ENCODE assay signal across 1 cellular context in genomic region chr7:149261829-149262617, GRCh38.
A peak's percentile ranks its signal among the peaks of the same experiment; 100 is the strongest.
TF ChIP-seq lines count a peak whose summit lies in the region.

TSS of gene ZNF783 (plus strand) at chr7:149262196. CDS start at chr7:149262334, 138 bp downstream.

TF ChIP-seq in GM12878, 131 proteins besides CTCF, POLR2A, EP300 and RAD21 (continued from another document and continues in another):
- no peak for TF ChIP-seq PRDM15 (CRISPR knock-in tag; IDR thresholded peaks at IDR 0.05)
- peak; percentile 82 for TF ChIP-seq GATAD2B (conservative IDR thresholded peaks at IDR 0.05; ENCODE audit: low read depth)
- peak; percentile 95 for TF ChIP-seq SMARCA5 (IDR thresholded peaks at IDR 0.05)
- no peak for TF ChIP-seq ASH2L (IDR thresholded peaks at IDR 0.05; ENCODE audit: borderline replicate concordance, low read depth)
- TF ChIP-seq SREBF2 (IDR thresholded peaks at IDR 0.05; ENCODE audit: low read length): no peak
- peak; percentile 13; the same call in 1 of the 2 replicates for TF ChIP-seq ATF3 (IDR thresholded peaks at IDR 0.05; ENCODE audit: borderline replicate concordance, extremely low read depth, low read depth, low read length)
- TF ChIP-seq, protein P1, sequence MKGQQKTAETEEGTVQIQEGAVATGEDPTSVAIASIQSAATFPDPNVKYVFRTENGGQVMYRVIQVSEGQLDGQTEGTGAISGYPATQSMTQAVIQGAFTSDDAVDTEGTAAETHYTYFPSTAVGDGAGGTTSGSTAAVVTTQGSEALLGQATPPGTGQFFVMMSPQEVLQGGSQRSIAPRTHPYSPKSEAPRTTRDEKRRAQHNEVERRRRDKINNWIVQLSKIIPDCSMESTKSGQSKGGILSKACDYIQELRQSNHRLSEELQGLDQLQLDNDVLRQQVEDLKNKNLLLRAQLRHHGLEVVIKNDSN (IDR thresholded peaks at IDR 0.05; ENCODE audit: borderline replicate concordance, extremely low read length, insufficient read depth, low read depth, low read length): peak; percentile 83
- TF ChIP-seq ZNF217 (IDR thresholded peaks at IDR 0.05): 0 out of 2 replicates have a peak, but pooled peaks have one; percentile 46
- TF ChIP-seq MLLT1 (IDR thresholded peaks at IDR 0.05): no peak
- peak; percentile 79 for TF ChIP-seq MYC (IDR thresholded peaks at IDR 0.05; ENCODE audit: insufficient read depth, insufficient read length, insufficient replicate concordance, low read length, severe bottlenecking)
- no peak for TF ChIP-seq FOS (IDR thresholded peaks at IDR 0.05; ENCODE audit: borderline replicate concordance, extremely low read depth, insufficient read length)
- no peak for TF ChIP-seq CBX3 (IDR thresholded peaks at IDR 0.05; ENCODE audit: borderline replicate concordance, low read depth)
- TF ChIP-seq IRF4 (IDR thresholded peaks at IDR 0.05; ENCODE audit: low read depth, low read length): no peak
- TF ChIP-seq DPF2 (IDR thresholded peaks at IDR 0.05): peak; percentile 91
- no peak for TF ChIP-seq SPI1 (IDR thresholded peaks at IDR 0.05; ENCODE audit: borderline replicate concordance, insufficient read depth, low read depth, low read length)
- TF ChIP-seq KDM1A (IDR thresholded peaks at IDR 0.05; ENCODE audit: borderline replicate concordance): no peak
- peak; percentile 98 for TF ChIP-seq LARP7 (IDR thresholded peaks at IDR 0.05)
- TF ChIP-seq CHD4 (IDR thresholded peaks at IDR 0.05): no peak
- no peak for TF ChIP-seq FOXM1 (IDR thresholded peaks at IDR 0.05; ENCODE audit: low read depth, low read length)
- TF ChIP-seq EGR1 (IDR thresholded peaks at IDR 0.05; ENCODE audit: borderline replicate concordance in 1 of 2, low read depth in 2 of 2, low read length in 2 of 2): no peak
- no peak for TF ChIP-seq SUZ12 (IDR thresholded peaks at IDR 0.05; ENCODE audit: unreplicated experiment)
- TF ChIP-seq, protein P2, sequence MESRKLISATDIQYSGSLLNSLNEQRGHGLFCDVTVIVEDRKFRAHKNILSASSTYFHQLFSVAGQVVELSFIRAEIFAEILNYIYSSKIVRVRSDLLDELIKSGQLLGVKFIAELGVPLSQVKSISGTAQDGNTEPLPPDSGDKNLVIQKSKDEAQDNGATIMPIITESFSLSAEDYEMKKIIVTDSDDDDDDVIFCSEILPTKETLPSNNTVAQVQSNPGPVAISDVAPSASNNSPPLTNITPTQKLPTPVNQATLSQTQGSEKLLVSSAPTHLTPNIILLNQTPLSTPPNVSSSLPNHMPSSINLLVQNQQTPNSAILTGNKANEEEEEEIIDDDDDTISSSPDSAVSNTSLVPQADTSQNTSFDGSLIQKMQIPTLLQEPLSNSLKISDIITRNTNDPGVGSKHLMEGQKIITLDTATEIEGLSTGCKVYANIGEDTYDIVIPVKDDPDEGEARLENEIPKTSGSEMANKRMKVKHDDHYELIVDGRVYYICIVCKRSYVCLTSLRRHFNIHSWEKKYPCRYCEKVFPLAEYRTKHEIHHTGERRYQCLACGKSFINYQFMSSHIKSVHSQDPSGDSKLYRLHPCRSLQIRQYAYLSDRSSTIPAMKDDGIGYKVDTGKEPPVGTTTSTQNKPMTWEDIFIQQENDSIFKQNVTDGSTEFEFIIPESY (IDR thresholded peaks at IDR 0.05): no peak
- no peak for TF ChIP-seq ESRRA (IDR thresholded peaks at IDR 0.05; ENCODE audit: low read length)
- TF ChIP-seq CHD2 (IDR thresholded peaks at IDR 0.05; ENCODE audit: borderline replicate concordance, low read depth, low read length): peak; percentile 79; the same call in 1 of the 2 replicates
- TF ChIP-seq MEF2B (IDR thresholded peaks at IDR 0.05; ENCODE audit: partially characterized antibody, poor library complexity, severe bottlenecking): no peak
- TF ChIP-seq MXI1 (IDR thresholded peaks at IDR 0.05; ENCODE audit: low read depth, low read length): peak; percentile 98
- no peak; the same call in 1 of the 2 replicates for TF ChIP-seq HCFC1 (IDR thresholded peaks at IDR 0.05; ENCODE audit: low read length)
- no peak for TF ChIP-seq ZBTB11 (CRISPR knock-in tag; IDR thresholded peaks at IDR 0.05)
- no peak for TF ChIP-seq FOXK2 (IDR thresholded peaks at IDR 0.05)
- no peak for TF ChIP-seq CUX1 (IDR thresholded peaks at IDR 0.05; ENCODE audit: insufficient replicate concordance, low read depth, low read length)
- TF ChIP-seq HSF1 (IDR thresholded peaks at IDR 0.05; ENCODE audit: low read depth, low read length): no peak
- no peak for TF ChIP-seq BCLAF1 (IDR thresholded peaks at IDR 0.05)
- TF ChIP-seq IKZF2 (IDR thresholded peaks at IDR 0.05): no peak
- no peak for TF ChIP-seq SREBF1 (IDR thresholded peaks at IDR 0.05; ENCODE audit: low read length)
- no peak; the same call in 1 of the 2 replicates for TF ChIP-seq CREM (IDR thresholded peaks at IDR 0.05; ENCODE audit: low read depth)
- no peak; the same call in 1 of the 2 replicates for TF ChIP-seq TCF3 (IDR thresholded peaks at IDR 0.05; ENCODE audit: borderline replicate concordance, insufficient read depth, low read depth, low read length)
- TF ChIP-seq SUPT20H (IDR thresholded peaks at IDR 0.05; ENCODE audit: borderline replicate concordance, control insufficient read depth, low read depth, low read length): no peak
